ENCODE assay signal across 1 cellular context in genomic region chr4:48858130-48858529, GRCh38.
TF ChIP-seq lines count a peak whose summit lies in the region.

No MANE protein-coding gene starts in this region.

TF ChIP-seq in SK-N-SH, 30 proteins besides CTCF, POLR2A, EP300 and RAD21 (continued from another document):
- no peak for TF ChIP-seq REST (IDR thresholded peaks at IDR 0.05; ENCODE audit: low read depth, low read length)
- TF ChIP-seq EZH2phosphoT487 (IDR thresholded peaks at IDR 0.05; ENCODE audit: borderline replicate concordance, low read depth) = no peak
- TF ChIP-seq MEF2A (IDR thresholded peaks at IDR 0.05; ENCODE audit: borderline replicate concordance, low read depth) = no peak
- TF ChIP-seq NFIC (IDR thresholded peaks at IDR 0.05; ENCODE audit: borderline replicate concordance) = no peak
- no peak for TF ChIP-seq RFX5 (IDR thresholded peaks at IDR 0.05; ENCODE audit: low read length)
- no peak for TF ChIP-seq FOSL2 (IDR thresholded peaks at IDR 0.05; ENCODE audit: borderline replicate concordance, low read depth)
- TF ChIP-seq FOXM1 (IDR thresholded peaks at IDR 0.05; ENCODE audit: low read depth) = no peak
- no peak for TF ChIP-seq NRF1 (IDR thresholded peaks at IDR 0.05; ENCODE audit: low read depth, low read length)
- TF ChIP-seq MAX (IDR thresholded peaks at IDR 0.05; ENCODE audit: low read depth) = no peak
- no peak for TF ChIP-seq FOXJ3 (CRISPR knock-in tag; IDR thresholded peaks at IDR 0.05)
TF ChIP-seq in SK-N-SH: peak in this region for 0.
